ENCODE assay signal across 15 cellular contexts in genomic region chr19:49565261-49565660, GRCh38. TPM values are rescaled to one million over a fixed set of nuclear protein-coding genes. Genes with fewer than 3 reads are reported as not detected.
DNase-seq lines count a peak whose midpoint lies in the region; ATAC-seq and TF ChIP-seq lines count a peak whose summit lies in the region.
"Had no signal": no experiment of that assay in that cellular context is flagged by ENCODE, and none has a peak within 500 bp of the region (broad histone marks: within the 10 kb centered on the region; RNA-seq: fewer than 3 reads in every experiment).

No MANE protein-coding gene starts in this region.

- POLR2A ChIA-PET in Caco-2 (lab: Charles Lee) (interaction anchor here (0.6 kb wide), 1 partner anchor 12 kb away, joined by 3 read pairs; no protein-coding TSS in a partner anchor), T-cell (lab: Charles Lee) (no interaction called here)
- POLR2A ChIA-PET in naive thymus-derived CD4-positive, alpha-beta T cell (lab: Charles Lee): interaction anchor here (0.8 to 21.0 kb wide), 7 partner anchors 13 to 112 kb away, joined by 3 to 687 read pairs (median 9); partner anchors contain the start of genes ALDH16A1, FLT3LG, NOSIP and PIH1D1

- H3K27ac Mint-ChIP-seq in Caco-2 (ENCODE audit: unreplicated experiment) (peak overlapping the region; percentile 33), T-cell (peak overlapping the region; percentile 90 to 94)
- peak overlapping the region; percentile 91 to 99 (median 96) for H3K27ac Mint-ChIP-seq in naive thymus-derived CD4-positive, alpha-beta T cell

- no peak for DNase-seq in Caco-2
- peak in 2 of 34 experiments; percentile 23 to 24 for DNase-seq in T-cell
- DNase-seq in effector CD8-positive, alpha-beta T cell (lab: John Stamatoyannopoulos, UW): peak; percentile 15
- DNase-seq in naive thymus-derived CD4-positive, alpha-beta T cell: peak in 5 of 9 donors; percentile 46 to 65 (median 54)
- no peak for DNase-seq in ureter (ENCODE audit: low spot score)
- DNase-seq in DMS79 treated with DMSO at 0.1 percent for 48 hours (lab: John Stamatoyannopoulos, UW): no peak
- DNase-seq in BE2C: no peak
- DNase-seq: Calu3, lower lobe of right lung, NCI-H1092 treated with DMSO at 0.1 percent for 48 hours, SHP77 treated with DMSO at 0.1 percent for 48 hours, WERI-Rb-1 had no signal

- CTCF ChIA-PET in Caco-2 (lab: Charles Lee) (no interaction called here), T-cell (lab: Charles Lee) (interaction anchor here in 1 of 2 donors (0.6 kb wide), 1 partner anchor 62 kb away, joined by 3 read pairs; no protein-coding TSS in a partner anchor)
- CTCF ChIA-PET in naive thymus-derived CD4-positive, alpha-beta T cell (lab: Charles Lee): interaction anchor here (1.0 to 11.3 kb wide), 3 partner anchors 15 to 66 kb away, joined by 3 to 151 read pairs (median 3); no protein-coding TSS in a partner anchor

- no peak overlapping the region for H3K4me3 ChIP-seq in Caco-2 (ENCODE audit: low read depth, low read length)
- peak overlapping the region; percentile 31 for H3K4me3 ChIP-seq in naive thymus-derived CD4-positive, alpha-beta T cell (ENCODE audit: low read length)
- H3K4me3 ChIP-seq in BE2C (ENCODE audit: low read depth, low read length): no peak overlapping the region
- H3K4me3 ChIP-seq: lower lobe of right lung, suprapubic skin had no signal

- no TSS peak for BruUV-seq in Caco-2 (replicated peaks; lab: Mats Ljungman, UMichigan)

- H3K4me1 Mint-ChIP-seq in Caco-2 (ENCODE audit: low read depth, unreplicated experiment): peaks cover 12% of the 10 kb centered on the region
- H3K4me1 Mint-ChIP-seq in T-cell: peaks cover 88 to 92% (median 90%) of the 10 kb centered on the region in 3 donors
- peaks cover 64 to 90% (median 84%) of the 10 kb centered on the region in 7 donors for H3K4me1 Mint-ChIP-seq in naive thymus-derived CD4-positive, alpha-beta T cell

- H3K4me3 Mint-ChIP-seq in Caco-2 (ENCODE audit: unreplicated experiment) (no peak overlapping the region), T-cell (peak overlapping the region in 2 of 3 donors; percentile 8 to 96)
- peak overlapping the region; percentile 11 to 90 (median 73) for H3K4me3 Mint-ChIP-seq in naive thymus-derived CD4-positive, alpha-beta T cell

- peak overlapping the region; percentile 88 for H3K27ac ChIP-seq in naive thymus-derived CD4-positive, alpha-beta T cell (ENCODE audit: low read depth, low read length)
- H3K27ac ChIP-seq: lower lobe of right lung, parathyroid adenoma, suprapubic skin, WERI-Rb-1 had no signal

- intact Hi-C loops in Caco-2 (cut with micrococcal nuclease; ENCODE audit: unreplicated experiment): no loop called here
- intact Hi-C loops in naive thymus-derived CD4-positive, alpha-beta T cell (cut with micrococcal nuclease): loop anchor here in 1 of 2 donors (10.0 kb wide), 1 partner anchor 450 kb away; the partner anchor contains the start of genes C19orf73, LIN7B and PPFIA3

- TF ChIP-seq CTCF in Caco-2 (IDR thresholded peaks at IDR 0.05; ENCODE audit: insufficient read depth in 1 of 2, low read depth in 1 of 2, low read length in 1 of 2, severe bottlenecking in 1 of 2, unreplicated experiment in 1 of 2) (no peak), BE2C (IDR thresholded peaks at IDR 0.05; ENCODE audit: low read depth, low read length) (no peak)

- no peak for ATAC-seq in T-cell (replicated peaks in 1 of 4)
- ATAC-seq in naive thymus-derived CD4-positive, alpha-beta T cell: no peak
- no peak for ATAC-seq in HG03095 (IDR thresholded peaks at IDR 0.05; ENCODE audit: unreplicated experiment)

- H3K27me3 Mint-ChIP-seq in Caco-2 (ENCODE audit: insufficient read depth, unreplicated experiment) (no peaks in the 10 kb centered on the region), T-cell (no peaks in the 10 kb centered on the region)
- peaks cover 0 to 2% (median 0%) of the 10 kb centered on the region in 5 donors for H3K27me3 Mint-ChIP-seq in naive thymus-derived CD4-positive, alpha-beta T cell

- H3K9me3 ChIP-seq in Caco-2 (no peaks in the 10 kb centered on the region), BE2C (no peaks in the 10 kb centered on the region)
- no peaks in the 10 kb centered on the region for H3K9me3 ChIP-seq in naive thymus-derived CD4-positive, alpha-beta T cell (ENCODE audit: control insufficient read depth in 2 of 3, low read length in 3 of 3)
- H3K9me3 ChIP-seq: lower lobe of right lung, suprapubic skin had no signal

- H3K9me3 Mint-ChIP-seq in Caco-2 (ENCODE audit: unreplicated experiment): no peaks in the 10 kb centered on the region
- H3K9me3 Mint-ChIP-seq in T-cell: no peaks in the 10 kb centered on the region
- H3K9me3 Mint-ChIP-seq in naive thymus-derived CD4-positive, alpha-beta T cell: no peaks in the 10 kb centered on the region

- H3K4me1 ChIP-seq in Caco-2 (no peaks in the 10 kb centered on the region; the same call in 1 of the 2 replicates), BE2C (peaks cover 2% of the 10 kb centered on the region)
- peaks cover 77 to 85% of the 10 kb centered on the region in 2 donors for H3K4me1 ChIP-seq in naive thymus-derived CD4-positive, alpha-beta T cell (ENCODE audit: control insufficient read depth in 2 of 2, insufficient read depth in 2 of 2, low read length in 2 of 2)

- H3K36me3 ChIP-seq in Caco-2 (ENCODE audit: control insufficient read depth, insufficient read depth, low read length): peaks cover 2% of the 10 kb centered on the region; the same call in 1 of the 2 replicates
- H3K36me3 ChIP-seq in naive thymus-derived CD4-positive, alpha-beta T cell (ENCODE audit: control insufficient read depth in 2 of 3, insufficient read depth in 3 of 3, low read length in 3 of 3): peaks cover 0 to 3% (median 0%) of the 10 kb centered on the region in 3 experiments
- no peaks in the 10 kb centered on the region; the same call in 1 of the 2 replicates for H3K36me3 ChIP-seq in BE2C

- no peaks in the 10 kb centered on the region for H3K27me3 ChIP-seq in Caco-2 (replicated peaks; ENCODE audit: control insufficient read depth, insufficient read depth, low read length)
- no peaks in the 10 kb centered on the region for H3K27me3 ChIP-seq in naive thymus-derived CD4-positive, alpha-beta T cell (ENCODE audit: control insufficient read depth in 2 of 2, insufficient read depth in 2 of 2, low read length in 2 of 2)
- H3K27me3 ChIP-seq in BE2C: no peaks in the 10 kb centered on the region
- H3K27me3 ChIP-seq: suprapubic skin had no signal

- H3K36me3 Mint-ChIP-seq in Caco-2 (ENCODE audit: insufficient read depth, unreplicated experiment) (peaks cover 46% of the 10 kb centered on the region), T-cell (peaks cover 4% of the 10 kb centered on the region)
- peaks cover 0 to 29% (median 5%) of the 10 kb centered on the region in 5 donors for H3K36me3 Mint-ChIP-seq in naive thymus-derived CD4-positive, alpha-beta T cell

RNA-seq across cellular contexts. Expression of gene NOSIP, which starts 15.1 kb away (rescaled TPM):
- 74.7 and 77.7 TPM in 2 replicates for total RNA-seq in Caco-2 (2022)
- total RNA-seq in T-cell: 100 to 1,000 TPM; 152 to 297 (median 176) TPM
- 100 to 1,000 TPM; 222 to 267 (median 228) TPM for total RNA-seq in naive thymus-derived CD4-positive, alpha-beta T cell
- 1,000 to 10,000 TPM in 1 of 2 donors, 100 to 1,000 TPM in 1; 933 to 1,232 TPM for polyA plus RNA-seq in naive thymus-derived CD4-positive, alpha-beta T cell
- 35.6 TPM for total RNA-seq in ureter
- polyA plus RNA-seq in BE2C (2012; ENCODE audit: insufficient read depth, insufficient read length, low read depth): 164 TPM

RNA-seq across cellular contexts. Expression of gene PRRG2, which starts 15.9 kb away (rescaled TPM):
- total RNA-seq in Caco-2 (2022): 7.7 and 8.4 TPM in 2 replicates
- 1 to 10 TPM in 3 of 5 donors, under 1 TPM in 2; 0.37 to 1.7 (median 1.2) TPM for total RNA-seq in T-cell
- 1 to 10 TPM in 2 of 5 experiments, under 1 TPM in 3; 0.44 to 2.9 (median 0.58) TPM for total RNA-seq in naive thymus-derived CD4-positive, alpha-beta T cell
- polyA plus RNA-seq in naive thymus-derived CD4-positive, alpha-beta T cell: under 1 TPM in 1 of 2 donors, not detected in 1; 0.30 TPM
- 13.2 TPM for total RNA-seq in ureter
- polyA plus RNA-seq in BE2C (2012; ENCODE audit: insufficient read depth, insufficient read length, low read depth): not detected

RNA-seq across cellular contexts. Expression of gene PRR12, which starts 25.7 kb away (rescaled TPM):
- total RNA-seq in Caco-2 (2022): 38.8 and 40.5 TPM in 2 replicates
- 10 to 100 TPM; 50.8 to 81.7 (median 78.8) TPM for total RNA-seq in T-cell
- total RNA-seq in naive thymus-derived CD4-positive, alpha-beta T cell: 10 to 100 TPM; 45.6 to 69.4 (median 60.0) TPM
- under 1 TPM; 0.25 to 0.74 TPM for polyA plus RNA-seq in naive thymus-derived CD4-positive, alpha-beta T cell
- 40.6 TPM for total RNA-seq in ureter
- polyA plus RNA-seq in BE2C (2012; ENCODE audit: insufficient read depth, insufficient read length, low read depth): 34.3 TPM

RNA-seq across cellular contexts. Expression of gene RCN3, which starts 37.5 kb away (rescaled TPM):
- total RNA-seq in Caco-2 (2022) (6.6 and 7.0 TPM in 2 replicates), T-cell (1 to 10 TPM; 1.2 to 5.7 (median 1.3) TPM), ureter (18.6 TPM)
- 10 to 100 TPM in 1 of 5 experiments, 1 to 10 TPM in 4; 1.9 to 14.5 (median 3.5) TPM for total RNA-seq in naive thymus-derived CD4-positive, alpha-beta T cell
- polyA plus RNA-seq in naive thymus-derived CD4-positive, alpha-beta T cell: 10 to 100 TPM in 1 of 2 donors, 1 to 10 TPM in 1; 6.9 to 12.3 TPM
- polyA plus RNA-seq in BE2C (2012; ENCODE audit: insufficient read depth, insufficient read length, low read depth): 7.2 TPM

RNA-seq across cellular contexts. Expression of gene FCGRT, which starts 52.8 kb away (rescaled TPM):
- total RNA-seq in Caco-2 (2022): 135 and 136 TPM in 2 replicates
- total RNA-seq in T-cell: 10 to 100 TPM; 20.3 to 41.5 (median 26.4) TPM
- total RNA-seq in naive thymus-derived CD4-positive, alpha-beta T cell: 100 to 1,000 TPM in 1 of 5 experiments, 10 to 100 TPM in 3, 1 to 10 TPM in 1; 8.2 to 177 (median 47.5) TPM
- 100 to 1,000 TPM; 117 to 129 TPM for polyA plus RNA-seq in naive thymus-derived CD4-positive, alpha-beta T cell
- total RNA-seq in ureter: 106 TPM
- polyA plus RNA-seq in BE2C (2012; ENCODE audit: insufficient read depth, insufficient read length, low read depth): 8.4 TPM

Comparison
In these comparisons a context has a peak if more than half of its experiments do, and no peak if none do; other contexts are left out.
1. DNase-seq: peak in effector CD8-positive, alpha-beta T cell (single experiment) and naive thymus-derived CD4-positive, alpha-beta T cell (5 of 9); none in Caco-2 (0 of 2), ureter (single experiment), DMS79 treated with DMSO at 0.1 percent for 48 hours (single experiment) and BE2C (single experiment).
2. H3K27ac Mint-ChIP-seq: peak in every context shown above with its lines; median percentile 96 in naive thymus-derived CD4-positive, alpha-beta T cell; 92 in T-cell; 33 in Caco-2.
3. POLR2A ChIA-PET loops: an anchor here in Caco-2 (0.6 kb wide) and naive thymus-derived CD4-positive, alpha-beta T cell (0.8 to 21.0 kb wide); none called in T-cell.